Comparison of ENCODE assay signal across 10 cellular contexts in genomic region chr2:9757430-9758287, GRCh38.
DNase-seq lines count a peak whose midpoint lies in the region; ATAC-seq and TF ChIP-seq lines count a peak whose summit lies in the region.
"Had no signal": no experiment of that assay in that cellular context is flagged by ENCODE, and none has a peak within 500 bp of the region (broad histone marks: within the 10 kb centered on the region; RNA-seq: fewer than 3 reads in every experiment).

No MANE protein-coding gene starts in this region.

- peaks cover 0 to 62% (median 10%) of the 10 kb centered on the region in 7 donors for H3K27me3 ChIP-seq in spleen (replicated peaks in 1 of 7)

- DNase-seq in HFF-Myc (ENCODE audit: extremely low read depth, low read depth) (no peak), cerebellar cortex (ENCODE audit: low spot score) (peak; percentile 82), iPS-NIHi11 (ENCODE audit: low spot score) (peak; percentile 73), skeletal muscle cell (ENCODE audit: low read depth) (no peak), spleen (no peak)
- DNase-seq: activated CD4-positive, alpha-beta memory T cell treated with anti-CD3 and anti-CD28 coated beads for 36 hours had no signal

- H3K4me1 ChIP-seq in spleen = peaks cover 0 to 40% (median 34%) of the 10 kb centered on the region in 6 donors

- H3K9me3 ChIP-seq in spleen = no peaks in the 10 kb centered on the region

- intact Hi-C loops in spleen (cut with DNase I; ENCODE audit: low total_unique reads) = no loop called here

- 10 to 19% (median 13%) methylated on average over 23 to 28 of the region's 28 CpGs for WGBS in spleen, 5 donors

- TF ChIP-seq POLR2A in spleen (IDR thresholded peaks at IDR 0.05) = no peak

- H3K4me3 ChIP-seq in HFF-Myc (replicated peaks; ENCODE audit: low read depth, low read length) (0 out of 2 replicates have a peak overlapping the region, but pooled peaks have one; percentile 1), skeletal muscle cell (ENCODE audit: low read depth, low read length) (peak overlapping the region; percentile 29), spleen (peak overlapping the region in 2 of 8 donors; percentile 1 to 40)

- no peak overlapping the region for H3K27ac ChIP-seq in spleen
- H3K27ac ChIP-seq: KMS-11 had no signal

- TF ChIP-seq CTCF in HFF-Myc (IDR thresholded peaks at IDR 0.05; ENCODE audit: low read depth, low read length, missing control alignments) (no peak), spleen (IDR thresholded peaks at IDR 0.05 in 8 of 11, conservative IDR thresholded peaks at IDR 0.05 in 3 of 11) (no peak)

- ATAC-seq in GM19452 (IDR thresholded peaks at IDR 0.05; ENCODE audit: unreplicated experiment) = no peak
- no peak for ATAC-seq in HG02763 (IDR thresholded peaks at IDR 0.05; ENCODE audit: unreplicated experiment)
- ATAC-seq in activated CD4-positive, CD25-positive, alpha-beta regulatory T cell treated with anti-CD3 and anti-CD28 coated beads, Interleukin-2, amount 50 U/mL, for 24 hours = no peak

- no peaks in the 10 kb centered on the region for H3K36me3 ChIP-seq in spleen

Comparison
In these comparisons a context has a peak if more than half of its experiments do, and no peak if none do; other contexts are left out.
1. DNase-seq: peak in cerebellar cortex (single experiment) and iPS-NIHi11 (single experiment); none in HFF-Myc (single experiment), skeletal muscle cell (single experiment) and spleen (single experiment).